ENCODE assay signal across 1 cellular context in the genomic region with DNA sequence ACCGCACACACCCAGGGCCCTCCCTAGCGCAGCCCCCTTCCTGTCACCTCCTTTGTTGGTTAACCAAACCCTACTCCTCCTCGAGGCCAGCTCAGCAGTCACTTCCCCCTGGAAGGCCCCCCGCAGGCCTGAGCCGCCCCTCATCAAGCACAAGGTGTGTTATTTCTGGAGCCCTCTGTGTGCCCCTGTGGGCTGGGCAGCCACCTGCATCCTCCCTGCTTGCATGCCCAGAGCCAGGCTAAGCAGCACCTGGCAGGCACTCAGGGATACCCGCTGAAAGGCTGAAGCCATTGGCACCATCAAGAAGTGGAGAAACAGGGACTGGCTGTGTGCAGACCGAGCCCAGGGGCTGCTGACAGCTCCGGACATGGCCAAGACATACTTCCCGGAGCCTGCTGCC.
TF ChIP-seq lines count a peak whose summit lies in the region.

No MANE protein-coding gene starts in this region.

TF ChIP-seq in WTC11, 78 proteins besides CTCF, POLR2A, EP300 and RAD21 (continued from another document):
- TF ChIP-seq HMGXB4 (CRISPR knock-in tag; IDR thresholded peaks at IDR 0.05) = no peak
- no peak for TF ChIP-seq CBFB (CRISPR knock-in tag; IDR thresholded peaks at IDR 0.05; ENCODE audit: low read depth)
- TF ChIP-seq GRHL2 (CRISPR knock-in tag; IDR thresholded peaks at IDR 0.05; ENCODE audit: insufficient replicate concordance, severe bottlenecking) = no peak
- no peak for TF ChIP-seq USF1 (CRISPR knock-in tag; IDR thresholded peaks at IDR 0.05)
- TF ChIP-seq, protein P1, sequence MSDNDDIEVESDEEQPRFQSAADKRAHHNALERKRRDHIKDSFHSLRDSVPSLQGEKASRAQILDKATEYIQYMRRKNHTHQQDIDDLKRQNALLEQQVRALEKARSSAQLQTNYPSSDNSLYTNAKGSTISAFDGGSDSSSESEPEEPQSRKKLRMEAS (CRISPR knock-in tag; IDR thresholded peaks at IDR 0.05) = no peak
- no peak for TF ChIP-seq EMX1 (CRISPR knock-in tag; IDR thresholded peaks at IDR 0.05)
- no peak for TF ChIP-seq ZSCAN18 (CRISPR knock-in tag; IDR thresholded peaks at IDR 0.05)
- no peak for TF ChIP-seq ZNF425 (CRISPR knock-in tag; conservative IDR thresholded peaks at IDR 0.05)
- TF ChIP-seq ZNF138 (CRISPR knock-in tag; conservative IDR thresholded peaks at IDR 0.05) = no peak
- TF ChIP-seq SMAD4 (CRISPR knock-in tag; IDR thresholded peaks at IDR 0.05) = no peak
- no peak for TF ChIP-seq FOXJ3 (CRISPR knock-in tag; IDR thresholded peaks at IDR 0.05; ENCODE audit: borderline replicate concordance)
- TF ChIP-seq ZNF219 (CRISPR knock-in tag; IDR thresholded peaks at IDR 0.05; ENCODE audit: borderline replicate concordance) = no peak
TF ChIP-seq in WTC11: peak in this region for 0.
